Comparison of ENCODE assay signal across 11 cellular contexts in genomic region chr6:100665041-100665380, GRCh38.
DNase-seq lines count a peak whose midpoint lies in the region; ATAC-seq lines count a peak whose summit lies in the region.
"Had no signal": no experiment of that assay in that cellular context is flagged by ENCODE, and none has a peak within 500 bp of the region (broad histone marks: within the 10 kb centered on the region; RNA-seq: fewer than 3 reads in every experiment).

No MANE protein-coding gene starts in this region.

- H3K4me3 Mint-ChIP-seq in activated T-cell treated with anti-CD3 and anti-CD28 coated beads, Interleukin-2, amount 50 U/mL, for 24 hours = no peak overlapping the region
- no peak overlapping the region for H3K4me3 Mint-ChIP-seq in stimulated activated effector memory CD8-positive, alpha-beta T cell treated with anti-CD3 and anti-CD28 coated beads, Interleukin-12 subunit alpha, Interleukin-12 subunit beta, amount 100 ng/mL, for 72 hours
- H3K4me3 Mint-ChIP-seq: brain had no signal

- no peak for DNase-seq in activated T-cell treated with anti-CD3 and anti-CD28 coated beads, Interleukin-2, amount 50 U/mL, for 24 hours
- DNase-seq in activated T-cell treated with anti-CD3 and anti-CD28 coated beads, Interleukin-2, amount 50 U/mL, for 1 hour = no peak
- no peak for DNase-seq in stimulated activated effector memory CD8-positive, alpha-beta T cell treated with anti-CD3 and anti-CD28 coated beads, Interleukin-12 subunit alpha, Interleukin-12 subunit beta, amount 100 ng/mL, for 72 hours (ENCODE audit: low spot score in 2 of 2)
- no peak for DNase-seq in glomerular visceral epithelial cell (ENCODE audit: extremely low spot score)
- no peak for DNase-seq in NCI-H1417 (lab: John Stamatoyannopoulos, UW)
- no peak for DNase-seq in KG1 (lab: John Stamatoyannopoulos, UW)
- DNase-seq: ACHN, NCI-H2171 had no signal

- peaks cover 12% of the 10 kb centered on the region for H3K4me1 Mint-ChIP-seq in activated T-cell treated with anti-CD3 and anti-CD28 coated beads, Interleukin-2, amount 50 U/mL, for 24 hours (ENCODE audit: low read depth)
- H3K4me1 Mint-ChIP-seq in stimulated activated effector memory CD8-positive, alpha-beta T cell treated with anti-CD3 and anti-CD28 coated beads, Interleukin-12 subunit alpha, Interleukin-12 subunit beta, amount 100 ng/mL, for 72 hours = peaks cover 10% of the 10 kb centered on the region
- H3K4me1 Mint-ChIP-seq: brain had no signal

- ATAC-seq in HG02588 (IDR thresholded peaks at IDR 0.05; ENCODE audit: unreplicated experiment) (peak; percentile 99), HG03558 (IDR thresholded peaks at IDR 0.05; ENCODE audit: extremely low read depth, unreplicated experiment) (peak; percentile 98)
- peak; percentile 92 for ATAC-seq in stimulated activated effector memory CD8-positive, alpha-beta T cell treated with anti-CD3 and anti-CD28 coated beads, Interleukin-12 subunit alpha, Interleukin-12 subunit beta, amount 100 ng/mL, for 72 hours

- no peaks in the 10 kb centered on the region for H3K9me3 Mint-ChIP-seq in activated T-cell treated with anti-CD3 and anti-CD28 coated beads, Interleukin-2, amount 50 U/mL, for 24 hours
- H3K9me3 Mint-ChIP-seq in stimulated activated effector memory CD8-positive, alpha-beta T cell treated with anti-CD3 and anti-CD28 coated beads, Interleukin-12 subunit alpha, Interleukin-12 subunit beta, amount 100 ng/mL, for 72 hours = no peaks in the 10 kb centered on the region
- H3K9me3 Mint-ChIP-seq: brain had no signal

- H3K36me3 Mint-ChIP-seq in activated T-cell treated with anti-CD3 and anti-CD28 coated beads, Interleukin-2, amount 50 U/mL, for 24 hours (ENCODE audit: low read depth) = peaks cover 35% of the 10 kb centered on the region
- peaks cover 16% of the 10 kb centered on the region for H3K36me3 Mint-ChIP-seq in stimulated activated effector memory CD8-positive, alpha-beta T cell treated with anti-CD3 and anti-CD28 coated beads, Interleukin-12 subunit alpha, Interleukin-12 subunit beta, amount 100 ng/mL, for 72 hours

- peak overlapping the region; percentile 30 for H3K27ac Mint-ChIP-seq in activated T-cell treated with anti-CD3 and anti-CD28 coated beads, Interleukin-2, amount 50 U/mL, for 24 hours
- peak overlapping the region; percentile 67 for H3K27ac Mint-ChIP-seq in stimulated activated effector memory CD8-positive, alpha-beta T cell treated with anti-CD3 and anti-CD28 coated beads, Interleukin-12 subunit alpha, Interleukin-12 subunit beta, amount 100 ng/mL, for 72 hours
- H3K27ac Mint-ChIP-seq: brain had no signal

- H3K27me3 Mint-ChIP-seq in activated T-cell treated with anti-CD3 and anti-CD28 coated beads, Interleukin-2, amount 50 U/mL, for 24 hours = no peaks in the 10 kb centered on the region
- H3K27me3 Mint-ChIP-seq: brain had no signal
